In the genomic region with DNA sequence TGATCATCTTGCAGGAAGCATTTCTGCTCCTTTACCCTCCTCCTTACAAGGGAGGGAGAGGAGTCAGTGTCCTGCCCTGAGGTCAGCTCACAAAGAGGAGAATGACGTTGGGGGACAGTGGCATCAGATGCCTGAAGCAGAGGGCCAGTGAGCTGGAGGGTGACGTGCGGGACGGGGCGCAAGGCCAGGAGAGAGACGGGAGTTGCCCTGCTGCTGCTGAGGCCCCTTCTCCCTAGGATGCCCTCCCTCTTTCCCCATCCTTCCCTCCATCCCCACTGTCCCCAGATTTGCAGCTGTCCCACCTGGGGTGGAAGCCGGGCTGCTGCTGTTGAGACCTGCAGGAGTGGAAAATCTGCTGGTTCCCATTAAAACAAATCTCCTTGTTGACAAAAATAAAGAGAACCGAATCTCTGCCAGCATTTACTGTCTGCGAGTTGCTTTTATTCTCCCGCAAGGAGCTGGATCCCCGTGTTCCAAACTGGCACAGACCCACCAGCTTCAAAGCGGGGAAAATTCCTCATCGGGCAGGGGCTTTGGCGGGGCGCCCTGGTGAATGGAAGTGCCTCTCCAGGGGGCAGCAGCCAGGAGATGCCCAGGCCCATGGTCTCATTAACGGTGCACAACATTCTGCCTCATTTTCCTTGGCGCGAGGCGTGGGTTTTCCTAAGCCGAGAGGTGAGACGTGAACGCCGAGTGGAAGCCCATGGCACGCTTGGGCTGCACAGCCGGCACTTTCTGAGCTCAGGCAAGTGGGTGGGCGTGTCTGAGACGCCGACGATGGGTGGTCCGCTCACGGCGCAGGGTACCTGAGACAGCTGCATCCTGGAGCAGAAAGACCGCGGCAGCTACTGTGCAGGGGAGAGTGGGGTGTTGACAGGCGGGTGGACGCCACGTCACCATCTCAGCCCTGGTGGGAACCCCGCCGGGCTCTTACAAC, we compare ENCODE assay signal across 1 cellular context.
TF ChIP-seq lines count a peak whose summit lies in the region.

No MANE protein-coding gene starts in this region.

TF ChIP-seq in H1, 55 proteins besides CTCF, POLR2A, EP300 and RAD21 (continued from another document):
- TF ChIP-seq CHD1 (IDR thresholded peaks at IDR 0.05; ENCODE audit: low read depth, low read length) (no peak), BACH1 (IDR thresholded peaks at IDR 0.05; ENCODE audit: low read length) (no peak), TBP (IDR thresholded peaks at IDR 0.05; ENCODE audit: low read depth, low read length) (no peak), SRF (IDR thresholded peaks at IDR 0.05; ENCODE audit: low read depth, low read length) (no peak)
- TF ChIP-seq, protein P1, sequence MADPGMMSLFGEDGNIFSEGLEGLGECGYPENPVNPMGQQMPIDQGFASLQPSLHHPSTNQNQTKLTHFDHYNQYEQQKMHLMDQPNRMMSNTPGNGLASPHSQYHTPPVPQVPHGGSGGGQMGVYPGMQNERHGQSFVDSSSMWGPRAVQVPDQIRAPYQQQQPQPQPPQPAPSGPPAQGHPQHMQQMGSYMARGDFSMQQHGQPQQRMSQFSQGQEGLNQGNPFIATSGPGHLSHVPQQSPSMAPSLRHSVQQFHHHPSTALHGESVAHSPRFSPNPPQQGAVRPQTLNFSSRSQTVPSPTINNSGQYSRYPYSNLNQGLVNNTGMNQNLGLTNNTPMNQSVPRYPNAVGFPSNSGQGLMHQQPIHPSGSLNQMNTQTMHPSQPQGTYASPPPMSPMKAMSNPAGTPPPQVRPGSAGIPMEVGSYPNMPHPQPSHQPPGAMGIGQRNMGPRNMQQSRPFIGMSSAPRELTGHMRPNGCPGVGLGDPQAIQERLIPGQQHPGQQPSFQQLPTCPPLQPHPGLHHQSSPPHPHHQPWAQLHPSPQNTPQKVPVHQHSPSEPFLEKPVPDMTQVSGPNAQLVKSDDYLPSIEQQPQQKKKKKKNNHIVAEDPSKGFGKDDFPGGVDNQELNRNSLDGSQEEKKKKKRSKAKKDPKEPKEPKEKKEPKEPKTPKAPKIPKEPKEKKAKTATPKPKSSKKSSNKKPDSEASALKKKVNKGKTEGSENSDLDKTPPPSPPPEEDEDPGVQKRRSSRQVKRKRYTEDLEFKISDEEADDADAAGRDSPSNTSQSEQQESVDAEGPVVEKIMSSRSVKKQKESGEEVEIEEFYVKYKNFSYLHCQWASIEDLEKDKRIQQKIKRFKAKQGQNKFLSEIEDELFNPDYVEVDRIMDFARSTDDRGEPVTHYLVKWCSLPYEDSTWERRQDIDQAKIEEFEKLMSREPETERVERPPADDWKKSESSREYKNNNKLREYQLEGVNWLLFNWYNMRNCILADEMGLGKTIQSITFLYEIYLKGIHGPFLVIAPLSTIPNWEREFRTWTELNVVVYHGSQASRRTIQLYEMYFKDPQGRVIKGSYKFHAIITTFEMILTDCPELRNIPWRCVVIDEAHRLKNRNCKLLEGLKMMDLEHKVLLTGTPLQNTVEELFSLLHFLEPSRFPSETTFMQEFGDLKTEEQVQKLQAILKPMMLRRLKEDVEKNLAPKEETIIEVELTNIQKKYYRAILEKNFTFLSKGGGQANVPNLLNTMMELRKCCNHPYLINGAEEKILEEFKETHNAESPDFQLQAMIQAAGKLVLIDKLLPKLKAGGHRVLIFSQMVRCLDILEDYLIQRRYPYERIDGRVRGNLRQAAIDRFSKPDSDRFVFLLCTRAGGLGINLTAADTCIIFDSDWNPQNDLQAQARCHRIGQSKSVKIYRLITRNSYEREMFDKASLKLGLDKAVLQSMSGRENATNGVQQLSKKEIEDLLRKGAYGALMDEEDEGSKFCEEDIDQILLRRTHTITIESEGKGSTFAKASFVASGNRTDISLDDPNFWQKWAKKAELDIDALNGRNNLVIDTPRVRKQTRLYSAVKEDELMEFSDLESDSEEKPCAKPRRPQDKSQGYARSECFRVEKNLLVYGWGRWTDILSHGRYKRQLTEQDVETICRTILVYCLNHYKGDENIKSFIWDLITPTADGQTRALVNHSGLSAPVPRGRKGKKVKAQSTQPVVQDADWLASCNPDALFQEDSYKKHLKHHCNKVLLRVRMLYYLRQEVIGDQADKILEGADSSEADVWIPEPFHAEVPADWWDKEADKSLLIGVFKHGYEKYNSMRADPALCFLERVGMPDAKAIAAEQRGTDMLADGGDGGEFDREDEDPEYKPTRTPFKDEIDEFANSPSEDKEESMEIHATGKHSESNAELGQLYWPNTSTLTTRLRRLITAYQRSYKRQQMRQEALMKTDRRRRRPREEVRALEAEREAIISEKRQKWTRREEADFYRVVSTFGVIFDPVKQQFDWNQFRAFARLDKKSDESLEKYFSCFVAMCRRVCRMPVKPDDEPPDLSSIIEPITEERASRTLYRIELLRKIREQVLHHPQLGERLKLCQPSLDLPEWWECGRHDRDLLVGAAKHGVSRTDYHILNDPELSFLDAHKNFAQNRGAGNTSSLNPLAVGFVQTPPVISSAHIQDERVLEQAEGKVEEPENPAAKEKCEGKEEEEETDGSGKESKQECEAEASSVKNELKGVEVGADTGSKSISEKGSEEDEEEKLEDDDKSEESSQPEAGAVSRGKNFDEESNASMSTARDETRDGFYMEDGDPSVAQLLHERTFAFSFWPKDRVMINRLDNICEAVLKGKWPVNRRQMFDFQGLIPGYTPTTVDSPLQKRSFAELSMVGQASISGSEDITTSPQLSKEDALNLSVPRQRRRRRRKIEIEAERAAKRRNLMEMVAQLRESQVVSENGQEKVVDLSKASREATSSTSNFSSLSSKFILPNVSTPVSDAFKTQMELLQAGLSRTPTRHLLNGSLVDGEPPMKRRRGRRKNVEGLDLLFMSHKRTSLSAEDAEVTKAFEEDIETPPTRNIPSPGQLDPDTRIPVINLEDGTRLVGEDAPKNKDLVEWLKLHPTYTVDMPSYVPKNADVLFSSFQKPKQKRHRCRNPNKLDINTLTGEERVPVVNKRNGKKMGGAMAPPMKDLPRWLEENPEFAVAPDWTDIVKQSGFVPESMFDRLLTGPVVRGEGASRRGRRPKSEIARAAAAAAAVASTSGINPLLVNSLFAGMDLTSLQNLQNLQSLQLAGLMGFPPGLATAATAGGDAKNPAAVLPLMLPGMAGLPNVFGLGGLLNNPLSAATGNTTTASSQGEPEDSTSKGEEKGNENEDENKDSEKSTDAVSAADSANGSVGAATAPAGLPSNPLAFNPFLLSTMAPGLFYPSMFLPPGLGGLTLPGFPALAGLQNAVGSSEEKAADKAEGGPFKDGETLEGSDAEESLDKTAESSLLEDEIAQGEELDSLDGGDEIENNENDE (IDR thresholded peaks at IDR 0.05; ENCODE audit: insufficient replicate concordance, low read length) = no peak
